ENCODE assay signal across 33 cellular contexts in genomic region chr10:75303045-75303777, GRCh38.
"Had no signal": no experiment of that assay in that cellular context is flagged by ENCODE, and none has a peak within 500 bp of the region (broad histone marks: within the 10 kb centered on the region; RNA-seq: fewer than 3 reads in every experiment).

No MANE protein-coding gene starts in this region.

- H3K27me3 Mint-ChIP-seq: activated naive CD4-positive, alpha-beta T cell treated with anti-CD3 and anti-CD28 coated beads, Interleukin-2, amount 50 U/mL, for 24 hours; activated T-cell treated with anti-CD3 and anti-CD28 coated beads, Interleukin-2, amount 50 U/mL, for 24 hours had no signal

- H3K27me3 ChIP-seq: ascending aorta, breast epithelium, Peyer's patch had no signal

- H3K36me3 ChIP-seq: ascending aorta, breast epithelium, Peyer's patch, WERI-Rb-1 had no signal

- H3K9me3 Mint-ChIP-seq: activated T-helper 2 cell treated with anti-CD3 and anti-CD28 coated beads, Interferon-gamma antibody, Interleukin-2, Interleukin-4, amounts not matched to agents 10 μg/mL and 5 μg/mL and 100 μg/mL, durations not matched to agents 14 hours and 24 hours and 36 hours had no signal

- H3K27ac ChIP-seq: ascending aorta, breast epithelium, Peyer's patch, WERI-Rb-1 had no signal

- DNase-seq: activated CD4-positive, alpha-beta T cell treated with anti-CD3 and anti-CD28 coated beads for 1 hour; activated CD4-positive, alpha-beta T cell treated with anti-CD3 and anti-CD28 coated beads for 48 hours; activated CD4-positive, alpha-beta T cell treated with anti-CD3 and anti-CD28 coated beads, Interleukin-2, amount 50 U/mL, for 4 hours; activated CD4-positive, CD25-positive, alpha-beta regulatory T cell; activated CD8-positive, alpha-beta T cell treated with anti-CD3 and anti-CD28 coated beads, Interleukin-2, amount 10 ng/mL, durations not matched to agents 7 days and 5 days; activated gamma-delta T cell; activated naive CD4-positive, alpha-beta T cell treated with Interleukin-2 at 50 U/mL for 16 hours; activated naive CD8-positive, alpha-beta T cell treated with anti-CD3 and anti-CD28 coated beads, Interleukin-2, amount 10 ng/mL, durations not matched to agents 7 days and 5 days; activated T-cell treated with anti-CD3 and anti-CD28 coated beads, Interleukin-2, amount 50 U/mL, for 24 hours; amygdala; caudate nucleus; cerebellar nuclear complex; Karpas-422; NCI-H1105 treated with DMSO at 0.1 percent for 48 hours; NCI-H1436; NCI-H1694; NCI-H2029; NCI-H345; NCI-H524 treated with DMSO at 0.1 percent for 48 hours; Peyer's patch; RPMI8226; SIG-M5; SW 1271; T-helper 1 cell; T-helper 2 cell; T-helper 9 cell; WERI-Rb-1 had no signal

- H3K4me1 ChIP-seq: ascending aorta, breast epithelium, Peyer's patch had no signal

- H3K9me3 ChIP-seq: Peyer's patch had no signal

- H3K4me3 ChIP-seq: ascending aorta, breast epithelium, Peyer's patch had no signal

- ATAC-seq: activated CD8-positive, alpha-beta T cell treated with anti-CD3 and anti-CD28 coated beads, Interleukin-2, amount 10 ng/mL, durations not matched to agents 7 days and 5 days; Right ventricle myocardium inferior; SK-N-SH treated with all-trans-retinoic acid at 6 μM for 48 hours had no signal

- H3K36me3 Mint-ChIP-seq: activated naive CD8-positive, alpha-beta T cell treated with anti-CD3 and anti-CD28 coated beads, Interleukin-2, amount 10 ng/mL, durations not matched to agents 7 days and 5 days had no signal

- H3K4me3 Mint-ChIP-seq: activated CD8-positive, alpha-beta T cell treated with anti-CD3 and anti-CD28 coated beads, Interleukin-2, amount 10 ng/mL, durations not matched to agents 7 days and 5 days; activated naive CD4-positive, alpha-beta T cell treated with anti-CD3 and anti-CD28 coated beads, Interleukin-2, amount 50 U/mL, for 24 hours; activated naive CD8-positive, alpha-beta T cell treated with anti-CD3 and anti-CD28 coated beads, Interleukin-2, amount 10 ng/mL, durations not matched to agents 7 days and 5 days; activated T-cell treated with anti-CD3 and anti-CD28 coated beads, Interleukin-2, amount 50 U/mL, for 24 hours had no signal

- H3K27ac Mint-ChIP-seq: activated CD8-positive, alpha-beta T cell treated with anti-CD3 and anti-CD28 coated beads, Interleukin-2, amount 10 ng/mL, durations not matched to agents 7 days and 5 days; activated naive CD4-positive, alpha-beta T cell treated with anti-CD3 and anti-CD28 coated beads, Interleukin-2, amount 50 U/mL, for 24 hours; activated naive CD8-positive, alpha-beta T cell treated with anti-CD3 and anti-CD28 coated beads, Interleukin-2, amount 10 ng/mL, durations not matched to agents 7 days and 5 days; activated T-cell treated with anti-CD3 and anti-CD28 coated beads, Interleukin-2, amount 50 U/mL, for 24 hours; activated T-helper 2 cell treated with anti-CD3 and anti-CD28 coated beads, Interferon-gamma antibody, Interleukin-2, Interleukin-4, amounts not matched to agents 10 μg/mL and 5 μg/mL and 100 μg/mL, durations not matched to agents 14 hours and 24 hours and 36 hours had no signal
